25 cellular contexts compared by ENCODE assay signal in the genomic region with DNA sequence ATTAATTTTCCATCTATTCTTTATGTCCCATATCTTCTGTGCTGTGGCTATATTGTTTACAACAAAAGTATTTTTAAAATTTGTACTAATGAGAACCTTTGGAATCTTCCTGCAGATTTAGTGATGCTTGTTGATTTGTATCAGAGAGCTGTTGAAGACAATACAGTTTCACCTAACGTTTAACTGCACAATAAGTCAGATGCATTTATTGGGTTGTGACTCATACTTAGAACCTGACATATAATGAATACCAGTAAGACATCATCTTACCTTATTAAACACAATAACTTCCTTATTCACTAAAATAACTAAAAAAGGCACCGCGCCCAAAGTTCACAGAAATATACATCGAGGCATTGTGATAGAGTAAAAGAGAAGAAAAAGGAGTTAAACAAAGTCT. TPM values are rescaled to one million over a fixed set of nuclear protein-coding genes. Genes with fewer than 3 reads are reported as not detected.
"Had no signal": no experiment of that assay in that cellular context is flagged by ENCODE, and none has a peak within 500 bp of the region (broad histone marks: within the 10 kb centered on the region; RNA-seq: fewer than 3 reads in every experiment).

No MANE protein-coding gene starts in this region.

- H3K4me1 Mint-ChIP-seq: central memory CD8-positive, alpha-beta T cell had no signal

- H3K27ac Mint-ChIP-seq: activated B cell treated with CpG ODN at 0.5 μM for 24 hours; activated CD4-positive, alpha-beta memory T cell treated with anti-CD3 and anti-CD28 coated beads, Interleukin-2, amount 10 ng/mL, durations not matched to agents 7 days and 5 days; activated T-helper 17 cell treated with anti-CD3 and anti-CD28 coated beads, Interleukin-2, amount 50 U/mL, for 72 hours; T-helper 17 cell had no signal

- H3K4me3 ChIP-seq: K562 had no signal

- H3K4me3 Mint-ChIP-seq: activated B cell treated with CpG ODN at 0.5 μM for 24 hours; activated CD4-positive, alpha-beta memory T cell treated with anti-CD3 and anti-CD28 coated beads, Interleukin-2, amount 10 ng/mL, durations not matched to agents 7 days and 5 days; activated CD4-positive, alpha-beta T cell treated with anti-CD3 and anti-CD28 coated beads for 36 hours; activated T-helper 17 cell treated with anti-CD3 and anti-CD28 coated beads, Interleukin-2, amount 50 U/mL, for 72 hours; central memory CD8-positive, alpha-beta T cell; T-helper 17 cell had no signal

- H3K9me3 Mint-ChIP-seq: activated B cell treated with CpG ODN at 0.5 μM for 24 hours; activated T-helper 17 cell treated with anti-CD3 and anti-CD28 coated beads, Interleukin-2, amount 50 U/mL, for 72 hours; central memory CD8-positive, alpha-beta T cell had no signal

- H3K27me3 Mint-ChIP-seq: activated T-helper 17 cell treated with anti-CD3 and anti-CD28 coated beads, Interleukin-2, amount 50 U/mL, for 72 hours; T-helper 17 cell had no signal

- ATAC-seq: activated CD4-positive, alpha-beta T cell treated with anti-CD3 and anti-CD28 coated beads for 36 hours; activated T-helper 17 cell treated with anti-CD3 and anti-CD28 coated beads, Interleukin-2, amount 50 U/mL, for 72 hours; K562; T-helper 17 cell had no signal

- DNase-seq: activated B cell treated with CpG ODN at 0.5 μM for 24 hours; activated CD4-positive, alpha-beta memory T cell treated with anti-CD3 and anti-CD28 coated beads, Interleukin-2, amount 10 ng/mL, durations not matched to agents 7 days and 5 days; activated CD4-positive, alpha-beta T cell treated with anti-CD3 and anti-CD28 coated beads for 36 hours; activated CD4-positive, alpha-beta T cell treated with anti-CD3 and anti-CD28 coated beads, Interleukin-2, amount 50 U/mL, for 1 hour; activated gamma-delta T cell; activated naive CD4-positive, alpha-beta T cell treated with anti-CD3 and anti-CD28 coated beads, Interleukin-2, amount 50 U/mL, for 16 hours; activated T-cell treated with anti-CD3 and anti-CD28 coated beads for 4 hours; activated T-cell treated with anti-CD3 and anti-CD28 coated beads, Interleukin-2, amount 50 U/mL, for 48 hours; aorta; Karpas-422; NCI-H1048; NCI-H146; NCI-H187 treated with DMSO at 0.1 percent for 48 hours; NCI-H2081 treated with DMSO at 0.1 percent for 48 hours; NCI-H2171; NCI-H2227 treated with DMSO at 0.1 percent for 48 hours; NCI-H526; NCI-H774; OCI-M1; SHP77 treated with DMSO at 0.1 percent for 48 hours; T-helper 17 cell; T1000 had no signal

RNA-seq across cellular contexts. Expression of gene IL1R1, which starts 43.8 kb away (rescaled TPM):
- total RNA-seq: activated B cell treated with CpG ODN at 0.5 μM for 24 hours had no signal
